In genomic region chr22:41598081-41598480, GRCh38 we compare ENCODE assay signal across 13 cellular contexts. TPM values are rescaled to one million over a fixed set of nuclear protein-coding genes. Genes with fewer than 3 reads are reported as not detected.
A peak's percentile ranks its signal among the peaks of the same experiment; 100 is the strongest.
DNase-seq lines count a peak whose midpoint lies in the region; ATAC-seq, FAIRE-seq and TF ChIP-seq lines count a peak whose summit lies in the region.
"Had no signal": no experiment of that assay in that cellular context is flagged by ENCODE, and none has a peak within 500 bp of the region (broad histone marks: within the 10 kb centered on the region; RNA-seq: fewer than 3 reads in every experiment).

No MANE protein-coding gene starts in this region.

- no peaks in the 10 kb centered on the region for H3K27me3 ChIP-seq in keratinocyte (ENCODE audit: control insufficient read depth, extremely low read depth, insufficient read depth, low read length)
- no peaks in the 10 kb centered on the region for H3K27me3 ChIP-seq in WERI-Rb-1 (ENCODE audit: insufficient read depth, low read depth, severe bottlenecking)

- TF ChIP-seq CTCF in brain (conservative IDR thresholded peaks at IDR 0.05) = no peak
- TF ChIP-seq CTCF in keratinocyte (optimal IDR thresholded peaks at IDR 0.05 in 1 of 3, IDR thresholded peaks at IDR 0.05 in 1 of 3, conservative IDR thresholded peaks at IDR 0.05 in 1 of 3; ENCODE audit: extremely low read depth in 1 of 3, insufficient read depth in 2 of 3, low read length in 3 of 3) = peak in 2 of 3 experiments; percentile 11 to 16
- no peak for TF ChIP-seq CTCF in WERI-Rb-1 (IDR thresholded peaks at IDR 0.05; ENCODE audit: low read depth, low read length)

- peak overlapping the region; percentile 83 for H3K4me2 ChIP-seq in keratinocyte (ENCODE audit: control insufficient read depth, extremely low read depth, insufficient read depth, low read depth, low read length)

- H3K4me3 ChIP-seq in keratinocyte (ENCODE audit: control insufficient read depth in 2 of 3, extremely low read depth in 1 of 3, insufficient read depth in 2 of 3, low read depth in 1 of 3, low read length in 3 of 3) = peak overlapping the region in 2 of 3 experiments; percentile 21 to 38
- no peak overlapping the region for H3K4me3 ChIP-seq in WERI-Rb-1 (ENCODE audit: low read depth, low read length)
- H3K4me3 ChIP-seq: mucosa of descending colon had no signal

- peak overlapping the region; percentile 61 for H2AFZ ChIP-seq in keratinocyte (ENCODE audit: control insufficient read depth, low read length)

- H3K36me3 Mint-ChIP-seq in brain = peaks cover 9% of the 10 kb centered on the region
- H3K36me3 Mint-ChIP-seq in stimulated activated memory B cell treated with anti-CD40 and anti-IgM and Interleukin-4, amounts not matched to agents 10 μg/mL and 1 μg/mL and 100 μg/mL, for 72 hours = peaks cover 47% of the 10 kb centered on the region

- H3K9ac ChIP-seq in keratinocyte (ENCODE audit: control insufficient read depth, extremely low read depth, insufficient read depth, low read length) = peak overlapping the region; percentile 65

- no peak for ATAC-seq in HG02885 (IDR thresholded peaks at IDR 0.05; ENCODE audit: poor library complexity, unreplicated experiment)
- ATAC-seq in stimulated activated memory B cell treated with anti-CD40 and anti-IgM and Interleukin-4, amounts not matched to agents 10 μg/mL and 1 μg/mL and 100 μg/mL, for 72 hours = no peak

- dilution Hi-C loops in keratinocyte (cut with MboI; ENCODE audit: extremely low pct_ligation_motif_present, low sequenced_read_pairs) = no loop called here

- H3K36me3 ChIP-seq in keratinocyte (ENCODE audit: control insufficient read depth in 2 of 2, extremely low read depth in 1 of 2, insufficient read depth in 2 of 2, low read length in 2 of 2) (peaks cover 17 to 31% of the 10 kb centered on the region in 2 experiments), WERI-Rb-1 (peaks cover 8% of the 10 kb centered on the region; the same call in 1 of the 2 replicates)

- no peaks in the 10 kb centered on the region for H4K20me1 ChIP-seq in keratinocyte (ENCODE audit: control insufficient read depth, extremely low read depth, insufficient read depth, low read length)

- FAIRE-seq in keratinocyte (lab: Jason Lieb, UNC) = peak; percentile 96
- FAIRE-seq in urothelium cell line (lab: Jason Lieb, UNC) = no peak
- FAIRE-seq: A204.1 had no signal

- H3K9me3 Mint-ChIP-seq in brain = no peaks in the 10 kb centered on the region
- no peaks in the 10 kb centered on the region for H3K9me3 Mint-ChIP-seq in stimulated activated memory B cell treated with anti-CD40 and anti-IgM and Interleukin-4, amounts not matched to agents 10 μg/mL and 1 μg/mL and 100 μg/mL, for 72 hours
- H3K9me3 Mint-ChIP-seq: central memory CD8-positive, alpha-beta T cell had no signal

- DNase-seq in DMS53 (lab: John Stamatoyannopoulos, UW) (peak; percentile 36), DMS53 treated with DMSO at 0.1 percent for 48 hours (lab: John Stamatoyannopoulos, UW; ENCODE audit: unreplicated experiment) (no peak), keratinocyte (ENCODE audit: low read depth, low spot score) (peak; percentile 63), urothelium cell line (ENCODE audit: low spot score) (peak; percentile 34), WERI-Rb-1 (no peak)
- DNase-seq: stimulated activated CD4-positive, alpha-beta T cell treated with anti-CD3 and anti-CD28 coated beads, Interleukin-15, amount 100 ng/mL, for 24 hours; stimulated activated naive CD8-positive, alpha-beta T cell treated with anti-CD3 and anti-CD28 coated beads, Interleukin-15, Interleukin-2, amounts not matched to agents 100 U/mL and 50 U/mL, for 24 hours had no signal

- no peak overlapping the region for H3K4me3 Mint-ChIP-seq in brain
- no peak overlapping the region for H3K4me3 Mint-ChIP-seq in stimulated activated memory B cell treated with anti-CD40 and anti-IgM and Interleukin-4, amounts not matched to agents 10 μg/mL and 1 μg/mL and 100 μg/mL, for 72 hours
- H3K4me3 Mint-ChIP-seq: central memory CD8-positive, alpha-beta T cell had no signal

- peaks cover 5% of the 10 kb centered on the region for H3K9me1 ChIP-seq in keratinocyte (ENCODE audit: control insufficient read depth, extremely low read depth, insufficient read depth, low read length)

- H3K27ac Mint-ChIP-seq in brain = peak overlapping the region; percentile 67 to 91 (median 85)
- no peak overlapping the region for H3K27ac Mint-ChIP-seq in stimulated activated memory B cell treated with anti-CD40 and anti-IgM and Interleukin-4, amounts not matched to agents 10 μg/mL and 1 μg/mL and 100 μg/mL, for 72 hours

- H3K9me3 ChIP-seq in keratinocyte (ENCODE audit: control insufficient read depth, low read depth, low read length) (no peaks in the 10 kb centered on the region), WERI-Rb-1 (ENCODE audit: severe bottlenecking) (no peaks in the 10 kb centered on the region)
- H3K9me3 ChIP-seq: mucosa of descending colon had no signal

- peaks cover 30% of the 10 kb centered on the region for H3K4me1 ChIP-seq in keratinocyte (ENCODE audit: control insufficient read depth, extremely low read depth, insufficient read depth, low read length)

- no peaks in the 10 kb centered on the region for H3K79me2 ChIP-seq in keratinocyte (ENCODE audit: control insufficient read depth, insufficient read depth, low read length)

- no peaks in the 10 kb centered on the region for H3K27me3 Mint-ChIP-seq in brain
- H3K27me3 Mint-ChIP-seq in stimulated activated memory B cell treated with anti-CD40 and anti-IgM and Interleukin-4, amounts not matched to agents 10 μg/mL and 1 μg/mL and 100 μg/mL, for 72 hours = no peaks in the 10 kb centered on the region
- H3K27me3 Mint-ChIP-seq: central memory CD8-positive, alpha-beta T cell had no signal

- H3K27ac ChIP-seq in keratinocyte (ENCODE audit: control insufficient read depth, insufficient read depth, low read length) (peak overlapping the region; percentile 91), WERI-Rb-1 (no peak overlapping the region)

- peaks cover 16% of the 10 kb centered on the region for H3K4me1 Mint-ChIP-seq in brain
- peaks cover 9% of the 10 kb centered on the region for H3K4me1 Mint-ChIP-seq in stimulated activated memory B cell treated with anti-CD40 and anti-IgM and Interleukin-4, amounts not matched to agents 10 μg/mL and 1 μg/mL and 100 μg/mL, for 72 hours

RNA-seq across cellular contexts. Expression of gene PMM1, which starts 8.4 kb away (rescaled TPM):
- polyA plus RNA-seq in brain (ENCODE audit: insufficient read depth, low read depth, low replicate concordance) (65.2 TPM), keratinocyte (39.6 to 52.2 TPM (median 47.1 TPM) in 3 replicates)
- 34.9 TPM for polyA plus RNA-seq in keratinocyte (2011; ENCODE audit: low read depth)
- polyA plus RNA-seq in keratinocyte (2011; cell fraction: cytosol; rRNA removed) = 33.7 and 59.5 TPM in 2 replicates
- polyA plus RNA-seq in keratinocyte (2011; cell fraction: nucleus; rRNA removed) = 64.8 and 69.1 TPM in 2 replicates
- polyA plus RNA-seq in keratinocyte (2012; ENCODE audit: low replicate concordance) = 36.8 and 39.0 TPM in 2 replicates
- 18.7 to 24.5 TPM (median 21.3 TPM) in 3 replicates for polyA minus RNA-seq in keratinocyte
- 25.7 TPM for polyA minus RNA-seq in keratinocyte (2011; cell fraction: cytosol; rRNA and poly(A)+ RNA removed)
- 12.1 and 12.5 TPM in 2 replicates for polyA minus RNA-seq in keratinocyte (2011; cell fraction: nucleus; rRNA and poly(A)+ RNA removed)

RNA-seq across cellular contexts. Expression of gene DESI1, which starts 22.8 kb away (rescaled TPM):
- polyA plus RNA-seq in brain (ENCODE audit: insufficient read depth, low read depth, low replicate concordance) = 27.0 TPM
- polyA plus RNA-seq in keratinocyte = 32.8 to 43.1 TPM (median 39.6 TPM) in 3 replicates
- polyA plus RNA-seq in keratinocyte (2011; ENCODE audit: low read depth) = 8.4 TPM
- 34.7 and 43.8 TPM in 2 replicates for polyA plus RNA-seq in keratinocyte (2011; cell fraction: cytosol; rRNA removed)
- polyA plus RNA-seq in keratinocyte (2011; cell fraction: nucleus; rRNA removed) = 59.5 and 67.0 TPM in 2 replicates
- 26.1 and 34.9 TPM in 2 replicates for polyA plus RNA-seq in keratinocyte (2012; ENCODE audit: low replicate concordance)
- 43.9 to 62.4 TPM (median 57.3 TPM) in 3 replicates for polyA minus RNA-seq in keratinocyte
- polyA minus RNA-seq in keratinocyte (2011; cell fraction: cytosol; rRNA and poly(A)+ RNA removed) = 28.0 TPM
- 24.4 and 37.2 TPM in 2 replicates for polyA minus RNA-seq in keratinocyte (2011; cell fraction: nucleus; rRNA and poly(A)+ RNA removed)

RNA-seq across cellular contexts. Expression of gene XRCC6, which starts 23.0 kb away (rescaled TPM):
- 399 TPM for polyA plus RNA-seq in brain (ENCODE audit: insufficient read depth, low read depth, low replicate concordance)
- 162 to 247 TPM (median 244 TPM) in 3 replicates for polyA plus RNA-seq in keratinocyte
- 686 TPM for polyA plus RNA-seq in keratinocyte (2011; ENCODE audit: low read depth)
- 182 and 190 TPM in 2 replicates for polyA plus RNA-seq in keratinocyte (2011; cell fraction: cytosol; rRNA removed)
- 197 and 213 TPM in 2 replicates for polyA plus RNA-seq in keratinocyte (2011; cell fraction: nucleus; rRNA removed)
- polyA plus RNA-seq in keratinocyte (2012; ENCODE audit: low replicate concordance) = 245 and 347 TPM in 2 replicates
- polyA minus RNA-seq in keratinocyte = 134 to 165 TPM (median 160 TPM) in 3 replicates
- polyA minus RNA-seq in keratinocyte (2011; cell fraction: cytosol; rRNA and poly(A)+ RNA removed) = 87.9 TPM
- 53.0 and 101 TPM in 2 replicates for polyA minus RNA-seq in keratinocyte (2011; cell fraction: nucleus; rRNA and poly(A)+ RNA removed)

RNA-seq across cellular contexts. Expression of gene CSDC2, which starts 37.3 kb away (rescaled TPM):
- polyA plus RNA-seq in brain (ENCODE audit: insufficient read depth, low read depth, low replicate concordance) (9.6 TPM), keratinocyte (not detected in 3 replicates)
- not detected for polyA plus RNA-seq in keratinocyte (2011; ENCODE audit: low read depth)
- polyA plus RNA-seq in keratinocyte (2011; cell fraction: cytosol; rRNA removed) = not detected in 2 replicates
- not detected in 2 replicates for polyA plus RNA-seq in keratinocyte (2011; cell fraction: nucleus; rRNA removed)
- polyA plus RNA-seq in keratinocyte (2012; ENCODE audit: low replicate concordance) = not detected in 2 replicates
- polyA minus RNA-seq in keratinocyte = not detected in 3 replicates
- not detected for polyA minus RNA-seq in keratinocyte (2011; cell fraction: cytosol; rRNA and poly(A)+ RNA removed)
- not detected in 2 replicates for polyA minus RNA-seq in keratinocyte (2011; cell fraction: nucleus; rRNA and poly(A)+ RNA removed)

RNA-seq across cellular contexts. Expression of gene POLR3H, which starts 53.8 kb away (rescaled TPM):
- polyA plus RNA-seq in brain (ENCODE audit: insufficient read depth, low read depth, low replicate concordance) (39.3 TPM), keratinocyte (41.4 to 63.0 TPM (median 44.7 TPM) in 3 replicates)
- 12.3 TPM for polyA plus RNA-seq in keratinocyte (2011; ENCODE audit: low read depth)
- 52.9 and 63.3 TPM in 2 replicates for polyA plus RNA-seq in keratinocyte (2011; cell fraction: cytosol; rRNA removed)
- polyA plus RNA-seq in keratinocyte (2011; cell fraction: nucleus; rRNA removed) = 33.7 and 39.6 TPM in 2 replicates
- 18.2 and 59.6 TPM in 2 replicates for polyA plus RNA-seq in keratinocyte (2012; ENCODE audit: low replicate concordance)
- polyA minus RNA-seq in keratinocyte = 48.6 to 76.9 TPM (median 57.6 TPM) in 3 replicates
- 22.8 TPM for polyA minus RNA-seq in keratinocyte (2011; cell fraction: cytosol; rRNA and poly(A)+ RNA removed)
- polyA minus RNA-seq in keratinocyte (2011; cell fraction: nucleus; rRNA and poly(A)+ RNA removed) = 11.1 and 16.3 TPM in 2 replicates

Comparison
In these comparisons a context has a peak if more than half of its experiments do, and no peak if none do; other contexts are left out.
1. DNase-seq: peak in DMS53 (single experiment), keratinocyte (single experiment) and urothelium cell line (single experiment); none in DMS53 treated with DMSO at 0.1 percent for 48 hours (single experiment) and WERI-Rb-1 (single experiment).
2. CTCF ChIP-seq: peak in keratinocyte (2 of 3); none in brain (0 of 2) and WERI-Rb-1 (single experiment).